ENCODE assay signal across 17 cellular contexts in genomic region chr7:102099474-102099873, GRCh38.
DNase-seq lines count a peak whose midpoint lies in the region; ATAC-seq, FAIRE-seq and TF ChIP-seq lines count a peak whose summit lies in the region.
"Had no signal": no experiment of that assay in that cellular context is flagged by ENCODE, and none has a peak within 500 bp of the region (broad histone marks: within the 10 kb centered on the region; RNA-seq: fewer than 3 reads in every experiment).

No MANE protein-coding gene starts in this region.

- H3K27me3 ChIP-seq in HepG2 (ENCODE audit: control insufficient read depth in 1 of 2, insufficient read depth in 2 of 2, low read length in 2 of 2) = no peaks in the 10 kb centered on the region
- no peaks in the 10 kb centered on the region for H3K27me3 ChIP-seq in right lobe of liver
- H3K27me3 ChIP-seq in colonic mucosa = no peaks in the 10 kb centered on the region
- H3K27me3 ChIP-seq in trophoblast cell (ENCODE audit: insufficient read depth, low read length) = no peaks in the 10 kb centered on the region
- H3K27me3 ChIP-seq: BLaER1 had no signal

- no peak overlapping the region for H2AK5ac ChIP-seq in trophoblast cell (ENCODE audit: low read length)

- no peak overlapping the region for H2BK5ac ChIP-seq in trophoblast cell (ENCODE audit: low read depth, low read length, poor library complexity)

- BruUV-seq in HepG2 (replicated peaks; lab: Mats Ljungman, UMichigan) = no TSS peak

- POLR2A ChIA-PET in HepG2 (lab: Yijun Ruan, JAX) = no interaction called here

- no peak overlapping the region for H3K4me3 ChIP-seq in HepG2 (replicated peaks in 1 of 3; ENCODE audit: insufficient read depth in 1 of 3, low read depth in 2 of 3, low read length in 3 of 3)
- H3K4me3 ChIP-seq in right lobe of liver = no peak overlapping the region
- no peak overlapping the region for H3K4me3 ChIP-seq in colonic mucosa
- no peak overlapping the region for H3K4me3 ChIP-seq in trophoblast cell (ENCODE audit: low read depth, low read length)
- H3K4me3 ChIP-seq: BLaER1, GM12878 had no signal

- no peak for TF ChIP-seq POLR2A in HepG2 (IDR thresholded peaks at IDR 0.05; ENCODE audit: insufficient read depth in 1 of 2, low read depth in 2 of 2, low read length in 2 of 2)
- no peak for TF ChIP-seq POLR2A in right lobe of liver (IDR thresholded peaks at IDR 0.05)

- CTCF ChIA-PET in HepG2 (lab: Yijun Ruan, JAX; ENCODE audit: low intra/inter-chr PET ratio, low total read pairs) = no interaction called here

- no peak overlapping the region for H3K23ac ChIP-seq in trophoblast cell (ENCODE audit: low read length)

- peak overlapping the region; percentile 69 for H3K18ac ChIP-seq in trophoblast cell (ENCODE audit: low read length)

- no peak overlapping the region for H3K27ac ChIP-seq in HepG2 (ENCODE audit: extremely low read length, insufficient read depth, low read length)
- no peak overlapping the region for H3K27ac ChIP-seq in right lobe of liver
- H3K27ac ChIP-seq in colonic mucosa = no peak overlapping the region
- H3K27ac ChIP-seq in trophoblast cell (ENCODE audit: low read depth, low read length) = no peak overlapping the region
- H3K27ac ChIP-seq: BLaER1 had no signal

- no peak for ATAC-seq in HepG2
- no peak for ATAC-seq in right lobe of liver
- no peak for ATAC-seq in GM19397 (IDR thresholded peaks at IDR 0.05; ENCODE audit: unreplicated experiment)
- ATAC-seq: GM12878 had no signal

- TF ChIP-seq EP300 in HepG2 (IDR thresholded peaks at IDR 0.05; ENCODE audit: low read depth in 2 of 2, low read length in 2 of 2) (no peak), HepG2 (CRISPR knock-in tag; IDR thresholded peaks at IDR 0.05; ENCODE audit: borderline replicate concordance) (no peak)

- in situ Hi-C loops in HepG2 (cut with HindIII; ENCODE audit: extremely low pct_ligation_motif_present, low pct_unique_long_range_greater_than_20kb) = no loop called here

- H3K79me2 ChIP-seq in HepG2 (ENCODE audit: insufficient read depth, low read length) (no peaks in the 10 kb centered on the region), trophoblast cell (ENCODE audit: control insufficient read depth, insufficient read depth, low read length, poor library complexity) (no peaks in the 10 kb centered on the region)

- WGBS in HepG2 (ENCODE audit: low lambda C conversion rate) = 83% methylated on average over 3 of the region's 3 CpGs
- 96% methylated on average over 3 of the region's 3 CpGs for WGBS in right lobe of liver (ENCODE audit: insufficient coverage, low coverage, low lambda C conversion rate, missing lambda C conversion rate)
- WGBS in trophoblast cell (ENCODE audit: extremely low coverage, insufficient coverage, insufficient read length) = no CpG with 5 or more reads among the region's 3 CpGs

- FAIRE-seq in HepG2 (lab: Jason Lieb, UNC) = no peak
- FAIRE-seq: GM12878, GM19239 had no signal

- H3K4me1 ChIP-seq in HepG2 (ENCODE audit: insufficient read depth, low read length) = peaks cover 19% of the 10 kb centered on the region
- H3K4me1 ChIP-seq in right lobe of liver = peaks cover 0 to 5% (median 0%) of the 10 kb centered on the region in 4 donors
- no peaks in the 10 kb centered on the region for H3K4me1 ChIP-seq in colonic mucosa
- H3K4me1 ChIP-seq in trophoblast cell (ENCODE audit: control insufficient read depth in 1 of 2, insufficient read depth in 2 of 2, low read length in 2 of 2) = peaks cover 19 to 30% of the 10 kb centered on the region in 2 experiments

- DNase-seq in HepG2 (ENCODE audit: low spot score) = no peak
- no peak for DNase-seq in right lobe of liver
- peak; percentile 14 for DNase-seq in colonic mucosa
- no peak for DNase-seq in trophoblast cell
- no peak for DNase-seq in NCI-H345 treated with DMSO at 0.1 percent for 48 hours (lab: John Stamatoyannopoulos, UW; ENCODE audit: unreplicated experiment)
- DNase-seq in GM10266 (ENCODE audit: extremely low spot score) = no peak
- DNase-seq: 8988T; Calu3; CD4-positive, alpha-beta memory T cell; DMS79 treated with DMSO at 0.1 percent for 48 hours; GF-D8; GOT3; H7 had no signal

- H3K9me3 ChIP-seq in HepG2 (ENCODE audit: low read length) = no peaks in the 10 kb centered on the region
- no peaks in the 10 kb centered on the region for H3K9me3 ChIP-seq in right lobe of liver
- no peaks in the 10 kb centered on the region for H3K9me3 ChIP-seq in colonic mucosa
- peaks cover 3% of the 10 kb centered on the region for H3K9me3 ChIP-seq in trophoblast cell (ENCODE audit: insufficient read depth, low read depth, low read length)
- H3K9me3 ChIP-seq: BLaER1 had no signal

- H4K91ac ChIP-seq in trophoblast cell (ENCODE audit: low read depth, low read length) = no peak overlapping the region

- intact Hi-C loops in HepG2 (cut with micrococcal nuclease; ENCODE audit: unreplicated experiment) (no loop called here), right lobe of liver (cut with DNase I) (no loop called here), colonic mucosa (cut with DNase I) (no loop called here)

- H3K14ac ChIP-seq in trophoblast cell (ENCODE audit: low read length) = no peak overlapping the region

- peaks cover 10 to 44% of the 10 kb centered on the region in 2 experiments; a peak in 4 of 5 replicates for H3K36me3 ChIP-seq in HepG2 (replicated peaks in 1 of 2; ENCODE audit: control insufficient read depth in 1 of 2, insufficient read depth in 2 of 2, low read length in 2 of 2)
- peaks cover 0 to 16% (median 2%) of the 10 kb centered on the region in 4 donors for H3K36me3 ChIP-seq in right lobe of liver
- H3K36me3 ChIP-seq in colonic mucosa = no peaks in the 10 kb centered on the region
- peaks cover 7 to 9% of the 10 kb centered on the region in 2 experiments for H3K36me3 ChIP-seq in trophoblast cell (ENCODE audit: control insufficient read depth in 1 of 2, insufficient read depth in 2 of 2, low read length in 2 of 2)

- TF ChIP-seq CTCF in HepG2 (CRISPR knock-in tag; IDR thresholded peaks at IDR 0.05) (no peak), right lobe of liver (IDR thresholded peaks at IDR 0.05) (no peak), colonic mucosa (IDR thresholded peaks at IDR 0.05) (no peak), GM10266 (IDR thresholded peaks at IDR 0.05; ENCODE audit: control insufficient read depth, insufficient read depth, low read depth, missing control alignments) (no peak)

- H3K79me1 ChIP-seq in trophoblast cell (ENCODE audit: low read length) = peaks cover 16% of the 10 kb centered on the region

- H4K8ac ChIP-seq in trophoblast cell (ENCODE audit: low read depth, low read length) = peak overlapping the region; percentile 45

- H4K12ac ChIP-seq in trophoblast cell (ENCODE audit: low read depth, low read length) = no peak overlapping the region

- H3K4me2 ChIP-seq in HepG2 (ENCODE audit: low read depth, low read length) (no peak overlapping the region), trophoblast cell (ENCODE audit: low read length) (no peak overlapping the region)
- H3K4me2 ChIP-seq: BLaER1 had no signal

- H2AFZ ChIP-seq in HepG2 (ENCODE audit: low read length) = no peak overlapping the region
- no peak overlapping the region for H2AFZ ChIP-seq in trophoblast cell (ENCODE audit: insufficient read depth, low read length, poor library complexity)

- H4K20me1 ChIP-seq in HepG2 (ENCODE audit: insufficient read depth, low read length) = no peaks in the 10 kb centered on the region; the same call in 1 of the 2 replicates

- H3K9ac ChIP-seq in HepG2 (ENCODE audit: insufficient read depth, low read depth, low read length) (no peak overlapping the region), colonic mucosa (ENCODE audit: low read depth in 2 of 2, low read length in 2 of 2) (no peak overlapping the region), trophoblast cell (ENCODE audit: low read length) (no peak overlapping the region)
- H3K9ac ChIP-seq: BLaER1 had no signal

- TF ChIP-seq RAD21 in HepG2 (CRISPR knock-in tag; IDR thresholded peaks at IDR 0.05) = no peak

- H2BK12ac ChIP-seq in trophoblast cell (ENCODE audit: low read length) = no peak overlapping the region

- no peak overlapping the region for H3K4ac ChIP-seq in trophoblast cell (ENCODE audit: low read depth, low read length)

- H2BK120ac ChIP-seq in trophoblast cell (ENCODE audit: insufficient read depth, low read length, poor library complexity) = no peak overlapping the region

TF ChIP-seq in HepG2, 621 proteins besides CTCF, POLR2A, EP300 and RAD21 (continues in another document):
- no peak for TF ChIP-seq ZC3H4 (CRISPR knock-in tag; IDR thresholded peaks at IDR 0.05; ENCODE audit: borderline replicate concordance)
- TF ChIP-seq, protein P1, sequence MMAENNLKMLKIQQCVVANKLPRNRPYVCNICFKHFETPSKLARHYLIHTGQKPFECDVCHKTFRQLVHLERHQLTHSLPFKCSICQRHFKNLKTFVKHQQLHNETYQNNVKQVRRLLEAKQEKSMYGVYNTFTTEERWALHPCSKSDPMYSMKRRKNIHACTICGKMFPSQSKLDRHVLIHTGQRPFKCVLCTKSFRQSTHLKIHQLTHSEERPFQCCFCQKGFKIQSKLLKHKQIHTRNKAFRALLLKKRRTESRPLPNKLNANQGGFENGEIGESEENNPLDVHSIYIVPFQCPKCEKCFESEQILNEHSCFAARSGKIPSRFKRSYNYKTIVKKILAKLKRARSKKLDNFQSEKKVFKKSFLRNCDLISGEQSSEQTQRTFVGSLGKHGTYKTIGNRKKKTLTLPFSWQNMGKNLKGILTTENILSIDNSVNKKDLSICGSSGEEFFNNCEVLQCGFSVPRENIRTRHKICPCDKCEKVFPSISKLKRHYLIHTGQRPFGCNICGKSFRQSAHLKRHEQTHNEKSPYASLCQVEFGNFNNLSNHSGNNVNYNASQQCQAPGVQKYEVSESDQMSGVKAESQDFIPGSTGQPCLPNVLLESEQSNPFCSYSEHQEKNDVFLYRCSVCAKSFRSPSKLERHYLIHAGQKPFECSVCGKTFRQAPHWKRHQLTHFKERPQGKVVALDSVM (CRISPR knock-in tag; IDR thresholded peaks at IDR 0.05) = peak; percentile 69
- TF ChIP-seq HNF4A (CRISPR knock-in tag; IDR thresholded peaks at IDR 0.05) = peak; percentile 21; the same call in 1 of the 2 replicates
